In genomic region chr1:61950418-61950817, GRCh38 we compare ENCODE assay signal across 13 cellular contexts.
DNase-seq lines count a peak whose midpoint lies in the region; ATAC-seq, FAIRE-seq and TF ChIP-seq lines count a peak whose summit lies in the region.
"Had no signal": no experiment of that assay in that cellular context is flagged by ENCODE, and none has a peak within 500 bp of the region (broad histone marks: within the 10 kb centered on the region; RNA-seq: fewer than 3 reads in every experiment).

No MANE protein-coding gene starts in this region.

- ATAC-seq in T-helper 17 cell = no peak

- TF ChIP-seq CTCF in Calu3 (IDR thresholded peaks at IDR 0.05; ENCODE audit: unreplicated experiment) (peak; percentile 5), HFFc6 (IDR thresholded peaks at IDR 0.05) (peak; percentile 43), VCaP (conservative IDR thresholded peaks at IDR 0.05) (peak; percentile 70), GM13976 (IDR thresholded peaks at IDR 0.05; ENCODE audit: borderline replicate concordance, control extremely low read depth, extremely low read depth, insufficient read depth, missing control alignments) (no peak)

- in situ Hi-C loops in GM13976 (cut with MboI; ENCODE audit: low sequenced_read_pairs, unreplicated experiment) = no loop called here

- peaks cover 9% of the 10 kb centered on the region for H3K4me1 Mint-ChIP-seq in Calu3 (ENCODE audit: low read depth, unreplicated experiment)
- H3K4me1 Mint-ChIP-seq in HFFc6 (ENCODE audit: low read depth) = no peaks in the 10 kb centered on the region
- H3K4me1 Mint-ChIP-seq in T-helper 17 cell = peaks cover 5% of the 10 kb centered on the region

- no peak for TF ChIP-seq POLR2A in GM12892 (IDR thresholded peaks at IDR 0.05; ENCODE audit: low read depth, low read length)

- CTCF ChIA-PET in Calu3 (lab: Charles Lee) = no interaction called here

- H3K27ac Mint-ChIP-seq in Calu3 (ENCODE audit: unreplicated experiment) (no peak overlapping the region), HFFc6 (no peak overlapping the region), T-helper 17 cell (no peak overlapping the region)

- no peak for DNase-seq in Calu3
- DNase-seq in HFFc6 = no peak
- DNase-seq in iPS-NIHi7 (ENCODE audit: extremely low spot score) = peak; percentile 29
- DNase-seq in GM13976 (ENCODE audit: low spot score) = no peak
- no peak for DNase-seq in GM12892 (ENCODE audit: insufficient read length)
- DNase-seq in activated CD8-positive, alpha-beta memory T cell treated with anti-CD3 and anti-CD28 coated beads for 24 hours = no peak
- DNase-seq in T-helper 17 cell = no peak
- DNase-seq: GDM1, GM23248, islet precursor cell, KG1, transverse colon had no signal

- intact Hi-C loops in Calu3 (cut with micrococcal nuclease; ENCODE audit: unreplicated experiment) = loop anchor here (5.0 kb wide), 1 partner anchor 182 kb away; no protein-coding TSS in a partner anchor

- no peaks in the 10 kb centered on the region for H3K9me3 ChIP-seq in T-helper 17 cell (ENCODE audit: control insufficient read depth, low read length, poor library complexity, severe bottlenecking)
- H3K9me3 ChIP-seq: transverse colon had no signal

- peaks cover 3% of the 10 kb centered on the region for H3K9me3 Mint-ChIP-seq in Calu3 (ENCODE audit: low read depth, unreplicated experiment)
- peaks cover 5% of the 10 kb centered on the region; the same call in 1 of the 2 replicates for H3K9me3 Mint-ChIP-seq in HFFc6

- FAIRE-seq in GM12892 (lab: Jason Lieb, UNC) = no peak

- H3K27ac ChIP-seq in VCaP = no peak overlapping the region
- H3K27ac ChIP-seq: GM23248, transverse colon had no signal

- BruUV-seq in Calu3 (replicated peaks; lab: Mats Ljungman, UMichigan) = no TSS peak

- H3K36me3 Mint-ChIP-seq in Calu3 (ENCODE audit: insufficient read depth, unreplicated experiment) (no peaks in the 10 kb centered on the region), HFFc6 (ENCODE audit: low read depth) (no peaks in the 10 kb centered on the region), T-helper 17 cell (ENCODE audit: low read depth) (peaks cover 4% of the 10 kb centered on the region)

- H3K4me3 Mint-ChIP-seq in Calu3 (ENCODE audit: low read depth, unreplicated experiment) (no peak overlapping the region), HFFc6 (no peak overlapping the region), T-helper 17 cell (no peak overlapping the region)

- H3K27me3 Mint-ChIP-seq in Calu3 (ENCODE audit: unreplicated experiment) (no peaks in the 10 kb centered on the region), HFFc6 (ENCODE audit: insufficient read depth) (no peaks in the 10 kb centered on the region), T-helper 17 cell (no peaks in the 10 kb centered on the region)
